17 cellular contexts compared by ENCODE assay signal in genomic region chr9:21657966-21658667, GRCh38.
DNase-seq lines count a peak whose midpoint lies in the region; ATAC-seq, FAIRE-seq and TF ChIP-seq lines count a peak whose summit lies in the region.
"Had no signal": no experiment of that assay in that cellular context is flagged by ENCODE, and none has a peak within 500 bp of the region (broad histone marks: within the 10 kb centered on the region; RNA-seq: fewer than 3 reads in every experiment).

No MANE protein-coding gene starts in this region.

- H4K20me1 ChIP-seq in HCT116 (ENCODE audit: insufficient read depth) (no peaks in the 10 kb centered on the region), astrocyte (ENCODE audit: insufficient read depth, low read length) (no peaks in the 10 kb centered on the region)
- H4K20me1 ChIP-seq: BLaER1 treated with 17β-estradiol and CSF1 and Interleukin-3, amounts not matched to agents 10 nM and 100 nM had no signal

- H3K23ac ChIP-seq in mesenchymal stem cell (ENCODE audit: low read length in 2 of 2) = no peak overlapping the region

- H3K4me3 Mint-ChIP-seq in astrocyte (ENCODE audit: unreplicated experiment) = no peak overlapping the region

- H3K36me3 Mint-ChIP-seq in astrocyte (ENCODE audit: low read depth, unreplicated experiment) = no peaks in the 10 kb centered on the region

- H3K79me2 ChIP-seq in HCT116 (ENCODE audit: insufficient read depth, low read length) (no peaks in the 10 kb centered on the region), astrocyte (ENCODE audit: insufficient read depth, low read length) (no peaks in the 10 kb centered on the region)

- TF ChIP-seq CTCF in AG10803 (conservative IDR thresholded peaks at IDR 0.05; ENCODE audit: low read length) (no peak), HCT116 (IDR thresholded peaks at IDR 0.05 in 2 of 3, conservative IDR thresholded peaks at IDR 0.05 in 1 of 3; ENCODE audit: borderline replicate concordance in 1 of 3, insufficient read depth in 1 of 3, low read depth in 2 of 3, low read length in 2 of 3) (no peak), astrocyte (IDR thresholded peaks at IDR 0.05; ENCODE audit: insufficient read depth, low read depth, low read length) (no peak)

- H3K4me1 ChIP-seq in HCT116 (ENCODE audit: control insufficient read depth in 1 of 2, insufficient read depth in 2 of 2, low read length in 2 of 2) = peaks cover 4 to 32% of the 10 kb centered on the region in 2 experiments; a peak in 2 of 4 replicates
- H3K4me1 ChIP-seq in astrocyte (ENCODE audit: insufficient read depth, low read length) = peaks cover 21% of the 10 kb centered on the region
- no peaks in the 10 kb centered on the region for H3K4me1 ChIP-seq in mesenchymal stem cell (ENCODE audit: control insufficient read depth, insufficient read depth, low read depth, low read length)
- H3K4me1 ChIP-seq: BLaER1 treated with 17β-estradiol and CSF1 and Interleukin-3, amounts not matched to agents 10 nM and 100 nM; HAP-1 had no signal

- H2BK12ac ChIP-seq in mesenchymal stem cell (ENCODE audit: low read length in 2 of 2) = no peak overlapping the region

- no peaks in the 10 kb centered on the region for H3K4me1 Mint-ChIP-seq in astrocyte (ENCODE audit: low read depth, unreplicated experiment)

- no peak overlapping the region for H2AK5ac ChIP-seq in mesenchymal stem cell (ENCODE audit: low read length, severe bottlenecking)

- no peaks in the 10 kb centered on the region for H3K9me3 ChIP-seq in HCT116 (ENCODE audit: control insufficient read depth in 1 of 2, insufficient read depth in 1 of 2, low read depth in 1 of 2, low read length in 2 of 2)
- H3K9me3 ChIP-seq in astrocyte (ENCODE audit: insufficient read depth, low read depth, low read length) = no peaks in the 10 kb centered on the region
- no peaks in the 10 kb centered on the region for H3K9me3 ChIP-seq in mesenchymal stem cell (ENCODE audit: control insufficient read depth, low read length)
- H3K9me3 ChIP-seq: HAP-1 had no signal

- H3K18ac ChIP-seq in mesenchymal stem cell (ENCODE audit: low read depth in 1 of 2, low read length in 2 of 2) = no peak overlapping the region

- H3K79me1 ChIP-seq in mesenchymal stem cell (replicated peaks; ENCODE audit: low read length, poor library complexity, severe bottlenecking) = no peaks in the 10 kb centered on the region

- DNase-seq in AG10803 (ENCODE audit: low read depth) (peak; percentile 62), HCT116 (ENCODE audit: low read depth, low spot score) (no peak), astrocyte (ENCODE audit: low read depth) (peak; percentile 72), mesenchymal stem cell (no peak), D341Med (ENCODE audit: low spot score) (no peak), NAMALWA (ENCODE audit: low spot score) (no peak)
- DNase-seq: DMS153; MM.1S; NCI-H1417 treated with DMSO at 0.1 percent for 48 hours; NCI-H2029; NCI-H345; NCI-H69; NK-92 treated with Interleukin-12 subunit alpha and Interleukin-12 subunit beta, amount 100 ng/mL, for 24 hours had no signal

- no peak for TF ChIP-seq POLR2A in HCT116 (IDR thresholded peaks at IDR 0.05; ENCODE audit: borderline replicate concordance, extremely low read depth, insufficient read depth, insufficient read length)

- RAD21 ChIA-PET in HCT116 (lab: Charles Lee; ENCODE audit: low non-redundant PET in 1 of 2, low total read pairs in 2 of 2, uncharacterized antibody in 2 of 2, unreplicated experiment in 2 of 2) = no interaction called here

- POLR2A ChIA-PET in HCT116 (lab: Charles Lee) = interaction anchor here (0.6 to 1.8 kb wide), 5 partner anchors 14 to 76 kb away, joined by 3 to 4 read pairs (median 3); no protein-coding TSS in a partner anchor

- no peak for TF ChIP-seq RAD21 in HCT116 (IDR thresholded peaks at IDR 0.05; ENCODE audit: low read depth)

- intact Hi-C loops in HCT116 (cut with micrococcal nuclease) = no loop called here

- no peaks in the 10 kb centered on the region for H3K36me3 ChIP-seq in HCT116 (ENCODE audit: control insufficient read depth in 1 of 2, insufficient read depth in 2 of 2, low read length in 2 of 2)
- H3K36me3 ChIP-seq in astrocyte (ENCODE audit: insufficient read depth, low read length) = no peaks in the 10 kb centered on the region
- H3K36me3 ChIP-seq in mesenchymal stem cell (ENCODE audit: control insufficient read depth in 1 of 2, insufficient read depth in 2 of 2, low read depth in 1 of 2, low read length in 2 of 2) = no peaks in the 10 kb centered on the region
- H3K36me3 ChIP-seq: BLaER1 treated with 17β-estradiol and CSF1 and Interleukin-3, amounts not matched to agents 10 nM and 100 nM; HAP-1 had no signal

- H3K27me3 Mint-ChIP-seq in astrocyte (ENCODE audit: low read depth, unreplicated experiment) = no peaks in the 10 kb centered on the region

- H3K14ac ChIP-seq in mesenchymal stem cell (ENCODE audit: low read length in 2 of 2) = no peak overlapping the region

- H2BK120ac ChIP-seq in mesenchymal stem cell (ENCODE audit: low read depth, low read length) = no peak overlapping the region

- no peak overlapping the region for H4K8ac ChIP-seq in mesenchymal stem cell (ENCODE audit: low read length)

- WGBS in mesenchymal stem cell = 100% methylated on average over 1 of the region's 2 CpGs

- no peak overlapping the region for H2BK5ac ChIP-seq in mesenchymal stem cell (ENCODE audit: low read depth, low read length, poor library complexity, severe bottlenecking)

- no peak overlapping the region for H3K9ac ChIP-seq in HCT116 (ENCODE audit: low read length)
- H3K9ac ChIP-seq in astrocyte (ENCODE audit: low read length) = no peak overlapping the region
- peak overlapping the region; percentile 68 for H3K9ac ChIP-seq in mesenchymal stem cell (ENCODE audit: low read length)
- H3K9ac ChIP-seq: BLaER1 treated with 17β-estradiol and CSF1 and Interleukin-3, amounts not matched to agents 10 nM and 100 nM; KMS-11 had no signal

- H2AFZ ChIP-seq in HCT116 (ENCODE audit: low read depth, low read length, poor library complexity, severe bottlenecking) = peak overlapping the region; percentile 51
- no peak overlapping the region for H2AFZ ChIP-seq in astrocyte (ENCODE audit: low read depth, low read length)
- H2AFZ ChIP-seq in mesenchymal stem cell (ENCODE audit: low read depth, low read length) = no peak overlapping the region

- H3K27ac Mint-ChIP-seq in astrocyte (ENCODE audit: unreplicated experiment) = no peak overlapping the region

- no peak overlapping the region for H3K4ac ChIP-seq in mesenchymal stem cell (ENCODE audit: low read depth in 1 of 2, low read length in 2 of 2)

- no TSS peak for BruUV-seq in HCT116 (replicated peaks; lab: Mats Ljungman, UMichigan)

- FAIRE-seq in astrocyte (lab: Jason Lieb, UNC) = peak; percentile 66

- H2BK15ac ChIP-seq in mesenchymal stem cell (ENCODE audit: low read depth, poor library complexity, severe bottlenecking) = no peak overlapping the region

- CTCF ChIA-PET in HCT116 (lab: Charles Lee) = no interaction called here

- no peak overlapping the region for H3K4me3 ChIP-seq in AG10803 (ENCODE audit: low read length)
- H3K4me3 ChIP-seq in HCT116 (replicated peaks in 1 of 2; ENCODE audit: low read depth in 1 of 2, low read length in 2 of 2) = no peak overlapping the region
- no peak overlapping the region for H3K4me3 ChIP-seq in astrocyte (ENCODE audit: insufficient read depth, low read depth, low read length)
- H3K4me3 ChIP-seq in mesenchymal stem cell (ENCODE audit: insufficient read depth in 1 of 2, low read depth in 1 of 2, low read length in 2 of 2) = no peak overlapping the region
- H3K4me3 ChIP-seq: BLaER1 treated with 17β-estradiol and CSF1 and Interleukin-3, amounts not matched to agents 10 nM and 100 nM; HAP-1 had no signal

- no peak overlapping the region for H3K4me2 ChIP-seq in HCT116 (ENCODE audit: low read length)
- H3K4me2 ChIP-seq in astrocyte (ENCODE audit: low read length) = no peak overlapping the region
- no peak overlapping the region for H3K4me2 ChIP-seq in mesenchymal stem cell (ENCODE audit: low read length, poor library complexity, severe bottlenecking)
- H3K4me2 ChIP-seq: BLaER1 treated with 17β-estradiol and CSF1 and Interleukin-3, amounts not matched to agents 10 nM and 100 nM; KMS-11 had no signal

- no peaks in the 10 kb centered on the region for H3K27me3 ChIP-seq in HCT116 (ENCODE audit: insufficient read depth, low read length)
- no peaks in the 10 kb centered on the region for H3K27me3 ChIP-seq in astrocyte (ENCODE audit: insufficient read depth, low read length)
- H3K27me3 ChIP-seq in mesenchymal stem cell (ENCODE audit: control insufficient read depth in 1 of 2, insufficient read depth in 1 of 2, low read length in 2 of 2) = no peaks in the 10 kb centered on the region
- H3K27me3 ChIP-seq: BLaER1 treated with 17β-estradiol and CSF1 and Interleukin-3, amounts not matched to agents 10 nM and 100 nM had no signal

- no peak overlapping the region for H4K91ac ChIP-seq in mesenchymal stem cell (ENCODE audit: low read length)

- no peaks in the 10 kb centered on the region for H3K9me2 ChIP-seq in HCT116 (ENCODE audit: insufficient read depth)

- ATAC-seq in HCT116 (no peak), HG02759 (IDR thresholded peaks at IDR 0.05; ENCODE audit: unreplicated experiment) (no peak)

- no peaks in the 10 kb centered on the region for H3K9me3 Mint-ChIP-seq in astrocyte (ENCODE audit: unreplicated experiment)

- H3K27ac ChIP-seq in HCT116 (ENCODE audit: low read depth, low read length) = no peak overlapping the region
- peak overlapping the region; percentile 46 for H3K27ac ChIP-seq in astrocyte (ENCODE audit: low read depth, low read length)
- H3K27ac ChIP-seq in mesenchymal stem cell (ENCODE audit: low read length, poor library complexity, severe bottlenecking) = no peak overlapping the region
- H3K27ac ChIP-seq: BLaER1 treated with 17β-estradiol and CSF1 and Interleukin-3, amounts not matched to agents 10 nM and 100 nM; KMS-11 had no signal

Comparison
In these comparisons a context has a peak if more than half of its experiments do, and no peak if none do; other contexts are left out.
1. DNase-seq: peak in AG10803 (single experiment) and astrocyte (single experiment); none in HCT116 (single experiment), mesenchymal stem cell (single experiment), D341Med (single experiment) and NAMALWA (single experiment).